Comparison of ENCODE assay signal across 8 cellular contexts in genomic region chr6:15400572-15401004, GRCh38.
DNase-seq lines count a peak whose midpoint lies in the region; ATAC-seq and TF ChIP-seq lines count a peak whose summit lies in the region.

No MANE protein-coding gene starts in this region.

- 40 to 54% methylated on average over 14 of the region's 14 CpGs for WGBS in esophagus squamous epithelium, 2 donors

- POLR2A ChIA-PET in AG04449 (lab: Yijun Ruan, JAX) = no interaction called here

- intact Hi-C loops in esophagus squamous epithelium (cut with DNase I) (no loop called here), natural killer cell (cut with micrococcal nuclease) (no loop called here)

- H3K4me3 Mint-ChIP-seq in T-helper 17 cell (peak overlapping the region; percentile 43), natural killer cell (peak overlapping the region; percentile 81)

- TF ChIP-seq POLR2A in esophagus squamous epithelium (IDR thresholded peaks at IDR 0.05) = no peak

- no peaks in the 10 kb centered on the region for H3K36me3 ChIP-seq in esophagus squamous epithelium

- H3K9me3 ChIP-seq in T-helper 17 cell (ENCODE audit: control insufficient read depth, low read length, poor library complexity, severe bottlenecking) (no peaks in the 10 kb centered on the region), esophagus squamous epithelium (no peaks in the 10 kb centered on the region)

- TF ChIP-seq CTCF in AG04449 (IDR thresholded peaks at IDR 0.05; ENCODE audit: insufficient read depth, low read length, missing control alignments) (no peak), HFF-Myc (IDR thresholded peaks at IDR 0.05; ENCODE audit: low read depth, low read length, missing control alignments) (no peak), esophagus squamous epithelium (IDR thresholded peaks at IDR 0.05) (no peak), natural killer cell (IDR thresholded peaks at IDR 0.05) (no peak)

- no peak overlapping the region for H3K27ac Mint-ChIP-seq in T-helper 17 cell
- peak overlapping the region; percentile 76 to 86 for H3K27ac Mint-ChIP-seq in natural killer cell

- H3K27ac ChIP-seq in esophagus squamous epithelium = peak overlapping the region in 3 of 4 donors; percentile 45 to 74 (median 55)

- H3K9me3 Mint-ChIP-seq in natural killer cell = no peaks in the 10 kb centered on the region

- H3K4me1 ChIP-seq in esophagus squamous epithelium = peaks cover 20 to 76% (median 28%) of the 10 kb centered on the region in 3 donors

- peaks cover 57% of the 10 kb centered on the region for H3K4me1 Mint-ChIP-seq in T-helper 17 cell
- peaks cover 73 to 82% of the 10 kb centered on the region in 2 donors for H3K4me1 Mint-ChIP-seq in natural killer cell

- ATAC-seq in T-helper 17 cell (peak; percentile 50), natural killer cell (peak; percentile 48 to 55 (median 48)), GM19324 (IDR thresholded peaks at IDR 0.05; ENCODE audit: low FRiP score, unreplicated experiment) (no peak), GM18907 (IDR thresholded peaks at IDR 0.05; ENCODE audit: unreplicated experiment) (no peak), HG03097 (IDR thresholded peaks at IDR 0.05; ENCODE audit: low FRiP score, unreplicated experiment) (no peak)

- DNase-seq in AG04449 (ENCODE audit: low read depth, low spot score) (no peak), HFF-Myc (ENCODE audit: extremely low read depth, low read depth) (no peak), T-helper 17 cell (no peak), esophagus squamous epithelium (lab: John Stamatoyannopoulos, UW) (no peak), natural killer cell (no peak)

- peaks cover 5% of the 10 kb centered on the region for H3K36me3 Mint-ChIP-seq in T-helper 17 cell (ENCODE audit: low read depth)
- H3K36me3 Mint-ChIP-seq in natural killer cell = no peaks in the 10 kb centered on the region

- no peaks in the 10 kb centered on the region for H3K27me3 Mint-ChIP-seq in T-helper 17 cell
- H3K27me3 Mint-ChIP-seq in natural killer cell (ENCODE audit: low read depth in 2 of 2) = no peaks in the 10 kb centered on the region

- H3K4me3 ChIP-seq in AG04449 (ENCODE audit: low read depth, low read length) = peak overlapping the region; percentile 37; the same call in 1 of the 2 replicates
- peak overlapping the region; percentile 10; the same call in 1 of the 2 replicates for H3K4me3 ChIP-seq in HFF-Myc (replicated peaks; ENCODE audit: low read depth, low read length)
- peak overlapping the region in 3 of 4 donors; percentile 27 to 48 (median 35) for H3K4me3 ChIP-seq in esophagus squamous epithelium

- CTCF ChIA-PET in AG04449 (lab: Yijun Ruan, JAX) = interaction anchor here (1.1 to 2.7 kb wide), 7 partner anchors 10 to 226 kb away, joined by 3 to 11 read pairs (median 7); no protein-coding TSS in a partner anchor

- no peaks in the 10 kb centered on the region for H3K27me3 ChIP-seq in esophagus squamous epithelium

Comparison
In these comparisons a context has a peak if more than half of its experiments do, and no peak if none do; other contexts are left out.
1. ATAC-seq: peak in T-helper 17 cell (single experiment) and natural killer cell (3 of 3); none in GM19324 (single experiment), GM18907 (single experiment) and HG03097 (single experiment).
2. Peak in every context shown above with its lines, with median percentiles within 50 percentile points of each other: H3K4me3 ChIP-seq.